Comparison of ENCODE assay signal across 8 cellular contexts in the genomic region with DNA sequence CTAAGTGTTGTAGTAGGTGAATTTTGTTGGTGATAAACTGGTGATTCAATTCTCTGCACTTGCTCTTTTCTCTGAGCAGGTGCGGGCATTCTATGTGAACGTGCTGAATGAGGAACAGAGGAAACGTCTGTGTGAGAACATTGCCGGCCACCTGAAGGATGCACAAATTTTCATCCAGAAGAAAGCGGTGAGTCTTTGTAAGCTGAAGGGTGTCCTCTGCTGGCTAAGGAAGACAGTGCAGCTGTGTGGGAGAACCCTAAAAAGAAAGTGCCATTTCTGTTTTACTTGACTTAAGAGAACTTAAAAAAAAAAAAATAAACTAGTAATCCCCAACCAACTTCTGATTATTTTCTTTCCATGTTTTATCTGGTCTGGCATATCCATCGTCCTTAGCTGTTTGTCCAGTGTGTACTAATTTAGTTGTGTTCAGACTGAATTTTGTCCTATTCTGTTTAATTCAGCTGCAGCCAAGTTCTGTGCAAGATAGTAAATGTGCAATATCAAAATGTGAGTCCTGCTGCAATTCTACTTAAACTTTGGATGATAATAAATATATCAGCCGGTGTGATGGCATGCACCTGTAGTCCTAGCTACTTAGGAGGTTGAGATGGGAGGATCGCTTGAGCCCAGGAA. TPM values are rescaled to one million over a fixed set of nuclear protein-coding genes. Genes with fewer than 3 reads are reported as not detected.
A peak's percentile ranks its signal among the peaks of the same experiment; 100 is the strongest.
DNase-seq lines count a peak whose midpoint lies in the region; ATAC-seq, FAIRE-seq and TF ChIP-seq lines count a peak whose summit lies in the region.

No MANE protein-coding gene starts in this region.

- no TSS peak for BruUV-seq in HepG2 (replicated peaks; lab: Mats Ljungman, UMichigan)

- H2AFZ ChIP-seq in HepG2 (ENCODE audit: low read length): no peak overlapping the region

- no peak overlapping the region for H3K9ac ChIP-seq in HepG2 (ENCODE audit: insufficient read depth, low read depth, low read length)

- no peaks in the 10 kb centered on the region for H3K4me1 Mint-ChIP-seq in activated naive CD4-positive, alpha-beta T cell treated with anti-CD3 and anti-CD28 coated beads for 36 hours (ENCODE audit: low read depth)

- TF ChIP-seq POLR2A in HepG2 (IDR thresholded peaks at IDR 0.05; ENCODE audit: insufficient read depth in 1 of 2, low read depth in 2 of 2, low read length in 2 of 2): no peak

- peak; percentile 15 to 29 for DNase-seq in activated CD4-positive, alpha-beta T cell treated with anti-CD3 and anti-CD28 coated beads for 24 hours (ENCODE audit: low read depth in 2 of 2)
- no peak for DNase-seq in activated CD4-positive, alpha-beta T cell treated with anti-CD3 and anti-CD28 coated beads for 1 hour
- DNase-seq in NCI-H2196 treated with DMSO at 0.1 percent for 48 hours (lab: John Stamatoyannopoulos, UW; ENCODE audit: unreplicated experiment): peak; percentile 27
- DNase-seq in activated naive CD4-positive, alpha-beta T cell treated with anti-CD3 and anti-CD28 coated beads for 36 hours: peak; percentile 78
- DNase-seq in HepG2 (ENCODE audit: low spot score): peak; percentile 30
- no peak for DNase-seq in pons (ENCODE audit: low spot score)

- H3K27me3 Mint-ChIP-seq in activated naive CD4-positive, alpha-beta T cell treated with anti-CD3 and anti-CD28 coated beads for 36 hours (ENCODE audit: low read depth): no peaks in the 10 kb centered on the region

- H3K36me3 Mint-ChIP-seq in activated naive CD4-positive, alpha-beta T cell treated with anti-CD3 and anti-CD28 coated beads for 36 hours (ENCODE audit: low read depth): peaks cover 31% of the 10 kb centered on the region

- TF ChIP-seq EP300 in HepG2 (IDR thresholded peaks at IDR 0.05; ENCODE audit: low read depth in 2 of 2, low read length in 2 of 2) (no peak), HepG2 (CRISPR knock-in tag; IDR thresholded peaks at IDR 0.05; ENCODE audit: borderline replicate concordance) (no peak)

- H3K4me2 ChIP-seq in HepG2 (ENCODE audit: low read depth, low read length): no peak overlapping the region

- in situ Hi-C loops in HepG2 (cut with HindIII; ENCODE audit: extremely low pct_ligation_motif_present, low pct_unique_long_range_greater_than_20kb): loop anchor here (5.0 kb wide), 1 partner anchor 101 kb away; no protein-coding TSS in a partner anchor

- peaks cover 16% of the 10 kb centered on the region for H3K4me1 ChIP-seq in HepG2 (ENCODE audit: insufficient read depth, low read length)

- no peaks in the 10 kb centered on the region for H4K20me1 ChIP-seq in HepG2 (ENCODE audit: insufficient read depth, low read length)

- H3K9me3 ChIP-seq in HepG2 (ENCODE audit: low read length): peaks cover 9% of the 10 kb centered on the region

- peak; percentile 72 for TF ChIP-seq CTCF in HepG2 (CRISPR knock-in tag; IDR thresholded peaks at IDR 0.05)

- H3K27ac ChIP-seq in HepG2 (ENCODE audit: extremely low read length, insufficient read depth, low read length): no peak overlapping the region

- H3K27ac Mint-ChIP-seq in activated naive CD4-positive, alpha-beta T cell treated with anti-CD3 and anti-CD28 coated beads for 36 hours: no peak overlapping the region

- POLR2A ChIA-PET in HepG2 (lab: Yijun Ruan, JAX): interaction anchor here (1.0 to 1.3 kb wide), 3 partner anchors 29 to 104 kb away, joined by 3 to 5 read pairs (median 4); partner anchors contain the start of gene CAT

- WGBS in HepG2 (ENCODE audit: low lambda C conversion rate): 82% methylated on average over 8 of the region's 8 CpGs

- peaks cover 26 to 79% of the 10 kb centered on the region in 2 experiments for H3K36me3 ChIP-seq in HepG2 (replicated peaks in 1 of 2; ENCODE audit: control insufficient read depth in 1 of 2, insufficient read depth in 2 of 2, low read length in 2 of 2)

- no peaks in the 10 kb centered on the region for H3K79me2 ChIP-seq in HepG2 (ENCODE audit: insufficient read depth, low read length)

- intact Hi-C loops in activated naive CD4-positive, alpha-beta T cell treated with anti-CD3 and anti-CD28 coated beads for 36 hours (cut with micrococcal nuclease): loop anchor here (1.0 to 10.0 kb wide), 5 partner anchors 30 to 474 kb away; partner anchors contain the start of gene CAT
- intact Hi-C loops in HepG2 (cut with micrococcal nuclease; ENCODE audit: unreplicated experiment): loop anchor here (1.0 to 10.0 kb wide), 2 partner anchors 102 to 294 kb away; no protein-coding TSS in a partner anchor

- no peak overlapping the region for H3K4me3 ChIP-seq in HepG2 (replicated peaks in 1 of 3; ENCODE audit: insufficient read depth in 1 of 3, low read depth in 2 of 3, low read length in 3 of 3)

- CTCF ChIA-PET in activated naive CD4-positive, alpha-beta T cell treated with anti-CD3 and anti-CD28 coated beads for 36 hours (lab: Charles Lee): interaction anchor here (0.6 to 3.2 kb wide), 34 partner anchors 12 to 807 kb away, joined by 3 to 31 read pairs (median 4); no protein-coding TSS in a partner anchor
- CTCF ChIA-PET in HepG2 (lab: Yijun Ruan, JAX; ENCODE audit: low intra/inter-chr PET ratio, low total read pairs): interaction anchor here (0.9 to 2.8 kb wide), 4 partner anchors 25 to 294 kb away, joined by 3 to 24 read pairs (median 6); partner anchors contain the start of gene ABTB2

- TF ChIP-seq RAD21 in HepG2 (CRISPR knock-in tag; IDR thresholded peaks at IDR 0.05): peak; percentile 72

- FAIRE-seq in HepG2 (lab: Jason Lieb, UNC): peak; percentile 23

- H3K9me3 Mint-ChIP-seq in activated naive CD4-positive, alpha-beta T cell treated with anti-CD3 and anti-CD28 coated beads for 36 hours: peaks cover 7% of the 10 kb centered on the region

- ATAC-seq in HepG2 (peak; percentile 54), GM21390 (IDR thresholded peaks at IDR 0.05; ENCODE audit: unreplicated experiment) (no peak), GM19324 (IDR thresholded peaks at IDR 0.05; ENCODE audit: low FRiP score, unreplicated experiment) (no peak)

- no peaks in the 10 kb centered on the region for H3K27me3 ChIP-seq in HepG2 (ENCODE audit: control insufficient read depth in 1 of 2, insufficient read depth in 2 of 2, low read length in 2 of 2)

- no peak overlapping the region for H3K4me3 Mint-ChIP-seq in activated naive CD4-positive, alpha-beta T cell treated with anti-CD3 and anti-CD28 coated beads for 36 hours

TF ChIP-seq in HepG2, 621 proteins besides CTCF, POLR2A, EP300 and RAD21 (continues in another document):
- TF ChIP-seq ZMYM4 (CRISPR knock-in tag; IDR thresholded peaks at IDR 0.05) (0 out of 2 replicates have a peak, but pooled peaks have one; percentile 15), SMC3 (IDR thresholded peaks at IDR 0.05; ENCODE audit: low read length) (peak; percentile 84), NCOA2 (CRISPR knock-in tag; IDR thresholded peaks at IDR 0.05) (0 out of 2 replicates have a peak, but pooled peaks have one; percentile 14)

RNA-seq across cellular contexts. Expression of gene CAT, which starts 29.6 kb away (rescaled TPM):
- total RNA-seq in activated naive CD4-positive, alpha-beta T cell treated with anti-CD3 and anti-CD28 coated beads for 36 hours: 10 to 100 TPM; 28.3 to 29.1 TPM
- total RNA-seq in HepG2 (2016; rRNA removed; fragmentation: Illumina TruSeq; extraction: Trizol): 136 and 180 TPM in 2 replicates
- 9.7 and 10.8 TPM in 2 replicates for total RNA-seq in HepG2 (2016; cell fraction: cytosol; rRNA removed; fragmentation: Illumina TruSeq; extraction: Trizol; ENCODE audit: low read depth)
- 129 and 184 TPM in 2 replicates for total RNA-seq in HepG2 (2016; cell fraction: insoluble cytoplasmic fraction; rRNA removed; fragmentation: Illumina TruSeq; extraction: Trizol)
- 22.3 and 26.9 TPM in 2 replicates for total RNA-seq in HepG2 (2016; cell fraction: membrane; rRNA removed; fragmentation: Illumina TruSeq; extraction: Trizol)
- 83.1 and 95.5 TPM in 2 replicates for total RNA-seq in HepG2 (2016; cell fraction: nucleus; rRNA removed; fragmentation: Illumina TruSeq; extraction: Trizol)
- polyA plus RNA-seq in HepG2 (2011; rRNA removed): 73.9 and 107 TPM in 2 replicates
- 70.1 and 74.0 TPM in 2 replicates for polyA plus RNA-seq in HepG2 (2011; cell fraction: cytosol; rRNA removed)
- polyA plus RNA-seq in HepG2 (2011; cell fraction: nucleus; rRNA removed): 59.3 and 67.4 TPM in 2 replicates
- 33.8 and 46.3 TPM in 2 replicates for polyA plus RNA-seq in HepG2 (2012)
- 5.5 and 6.6 TPM in 2 replicates for polyA plus RNA-seq in HepG2 (2016; cell fraction: cytosol; fragmentation: Illumina TruSeq; extraction: Trizol; ENCODE audit: low read depth)
- 172 and 182 TPM in 2 replicates for polyA plus RNA-seq in HepG2 (2016; cell fraction: insoluble cytoplasmic fraction; fragmentation: Illumina TruSeq; extraction: Trizol; ENCODE audit: low read depth)
- 13.9 and 15.2 TPM in 2 replicates for polyA plus RNA-seq in HepG2 (2016; cell fraction: membrane; fragmentation: Illumina TruSeq; extraction: Trizol; ENCODE audit: low read depth)
- polyA plus RNA-seq in HepG2 (2016; cell fraction: nucleus; fragmentation: Illumina TruSeq; extraction: Trizol; ENCODE audit: insufficient read depth, low read depth): 118 and 119 TPM in 2 replicates
- 63.3 and 108 TPM in 2 replicates for polyA minus RNA-seq in HepG2 (2011; rRNA and poly(A)+ RNA removed; ENCODE audit: low replicate concordance)
- polyA minus RNA-seq in HepG2 (2011; cell fraction: cytosol; rRNA and poly(A)+ RNA removed): 36.8 and 38.2 TPM in 2 replicates
- polyA minus RNA-seq in HepG2 (2011; cell fraction: nucleus; rRNA and poly(A)+ RNA removed): 68.1 and 83.4 TPM in 2 replicates

RNA-seq across cellular contexts. Expression of gene ELF5, which starts 45.3 kb away (rescaled TPM):
- not detected for total RNA-seq in activated naive CD4-positive, alpha-beta T cell treated with anti-CD3 and anti-CD28 coated beads for 36 hours
- 2.6 and 2.9 TPM in 2 replicates for total RNA-seq in HepG2 (2016; rRNA removed; fragmentation: Illumina TruSeq; extraction: Trizol)
- total RNA-seq in HepG2 (2016; cell fraction: cytosol; rRNA removed; fragmentation: Illumina TruSeq; extraction: Trizol; ENCODE audit: low read depth): 0.40 and 0.53 TPM in 2 replicates
- total RNA-seq in HepG2 (2016; cell fraction: insoluble cytoplasmic fraction; rRNA removed; fragmentation: Illumina TruSeq; extraction: Trizol): 2.3 and 3.0 TPM in 2 replicates
- total RNA-seq in HepG2 (2016; cell fraction: membrane; rRNA removed; fragmentation: Illumina TruSeq; extraction: Trizol): 1.2 and 1.6 TPM in 2 replicates
- total RNA-seq in HepG2 (2016; cell fraction: nucleus; rRNA removed; fragmentation: Illumina TruSeq; extraction: Trizol): 2.3 and 2.4 TPM in 2 replicates
- 0.21 and 0.51 TPM in 2 replicates for polyA plus RNA-seq in HepG2 (2011; rRNA removed)
- polyA plus RNA-seq in HepG2 (2011; cell fraction: cytosol; rRNA removed): 0.21 and 0.23 TPM in 2 replicates
- 0.51 and 0.78 TPM in 2 replicates for polyA plus RNA-seq in HepG2 (2011; cell fraction: nucleus; rRNA removed)
- polyA plus RNA-seq in HepG2 (2012): 0.32 and 0.52 TPM in 2 replicates
- polyA plus RNA-seq in HepG2 (2016; cell fraction: cytosol; fragmentation: Illumina TruSeq; extraction: Trizol; ENCODE audit: low read depth): 0.17 and 0.27 TPM in 2 replicates
- polyA plus RNA-seq in HepG2 (2016; cell fraction: insoluble cytoplasmic fraction; fragmentation: Illumina TruSeq; extraction: Trizol; ENCODE audit: low read depth): 1.9 and 2.4 TPM in 2 replicates
- polyA plus RNA-seq in HepG2 (2016; cell fraction: membrane; fragmentation: Illumina TruSeq; extraction: Trizol; ENCODE audit: low read depth): 0.45 and 0.62 TPM in 2 replicates
- polyA plus RNA-seq in HepG2 (2016; cell fraction: nucleus; fragmentation: Illumina TruSeq; extraction: Trizol; ENCODE audit: insufficient read depth, low read depth): 1.5 and 2.4 TPM in 2 replicates
- 1.1 TPM in 1 of 2 replicates, not detected in the other for polyA minus RNA-seq in HepG2 (2011; rRNA and poly(A)+ RNA removed; ENCODE audit: low replicate concordance)
- polyA minus RNA-seq in HepG2 (2011; cell fraction: cytosol; rRNA and poly(A)+ RNA removed): 0.35 and 0.49 TPM in 2 replicates
- polyA minus RNA-seq in HepG2 (2011; cell fraction: nucleus; rRNA and poly(A)+ RNA removed): 0.50 and 0.77 TPM in 2 replicates

Comparison
In these comparisons a context has a peak if more than half of its experiments do, and no peak if none do; other contexts are left out.
1. DNase-seq: peak in activated CD4-positive, alpha-beta T cell treated with anti-CD3 and anti-CD28 coated beads for 24 hours (2 of 2), NCI-H2196 treated with DMSO at 0.1 percent for 48 hours (single experiment), activated naive CD4-positive, alpha-beta T cell treated with anti-CD3 and anti-CD28 coated beads for 36 hours (single experiment) and HepG2 (single experiment); none in activated CD4-positive, alpha-beta T cell treated with anti-CD3 and anti-CD28 coated beads for 1 hour (single experiment) and pons (single experiment).